ENCODE assay signal across 21 cellular contexts in genomic region chr4:8694651-8695151, GRCh38.
"Had no signal": no experiment of that assay in that cellular context is flagged by ENCODE, and none has a peak within 500 bp of the region (broad histone marks: within the 10 kb centered on the region; RNA-seq: fewer than 3 reads in every experiment).

No MANE protein-coding gene starts in this region.

- H3K36me3 Mint-ChIP-seq: immature natural killer cell; naive thymus-derived CD8-positive, alpha-beta T cell had no signal

- DNase-seq: activated CD8-positive, alpha-beta memory T cell treated with anti-CD3 and anti-CD28 coated beads for 24 hours; activated naive CD4-positive, alpha-beta T cell treated with anti-CD3 and anti-CD28 coated beads for 36 hours; activated naive CD8-positive, alpha-beta T cell treated with anti-CD3 and anti-CD28 coated beads, Interleukin-2, amount 50 U/mL, for 24 hours; aorta; brain microvascular endothelial cell; effector memory CD4-positive, alpha-beta T cell; esophagus squamous epithelium; immature natural killer cell; kidney glomerular epithelial cell; mesendoderm; naive thymus-derived CD8-positive, alpha-beta T cell; stimulated activated CD4-positive, alpha-beta T cell treated with anti-CD3 and anti-CD28 coated beads, Interleukin-12 subunit alpha, Interleukin-12 subunit beta, amount 100 ng/mL, for 4 hours; stimulated activated CD4-positive, alpha-beta T cell treated with anti-CD3 and anti-CD28 coated beads, Interleukin-1b, Interleukin-23, amount 100 ng/mL, for 48 hours; stimulated activated CD8-positive, alpha-beta memory T cell treated with anti-CD3 and anti-CD28 coated beads, Interleukin-4, amount 100 ng/mL, for 48 hours; stimulated activated naive CD4-positive, alpha-beta T cell; T1000; thyroid gland had no signal

- H3K9me3 Mint-ChIP-seq: activated naive CD4-positive, alpha-beta T cell treated with anti-CD3 and anti-CD28 coated beads for 36 hours; immature natural killer cell had no signal

- H3K27me3 ChIP-seq: thyroid gland, vagina had no signal

- H3K4me3 Mint-ChIP-seq: activated naive CD4-positive, alpha-beta T cell treated with anti-CD3 and anti-CD28 coated beads for 36 hours; activated naive CD8-positive, alpha-beta T cell treated with anti-CD3 and anti-CD28 coated beads, Interleukin-2, amount 50 U/mL, for 24 hours; activated T-helper 17 cell treated with anti-CD3 and anti-CD28 coated beads, Interleukin-2, amount 50 U/mL, for 72 hours; immature natural killer cell; naive thymus-derived CD8-positive, alpha-beta T cell had no signal

- H3K4me3 ChIP-seq: esophagus squamous epithelium, thyroid gland, vagina had no signal

- ATAC-seq: activated CD4-positive, CD25-positive, alpha-beta regulatory T cell treated with anti-CD3 and anti-CD28 coated beads, Interleukin-2, amount 50 U/mL, for 24 hours; activated naive CD8-positive, alpha-beta T cell treated with anti-CD3 and anti-CD28 coated beads, Interleukin-2, amount 50 U/mL, for 24 hours; activated T-helper 17 cell treated with anti-CD3 and anti-CD28 coated beads, Interleukin-2, amount 50 U/mL, for 72 hours; naive thymus-derived CD8-positive, alpha-beta T cell had no signal

- H3K36me3 ChIP-seq: brain microvascular endothelial cell, esophagus squamous epithelium, thyroid gland, vagina had no signal

- H3K27ac Mint-ChIP-seq: activated naive CD4-positive, alpha-beta T cell treated with anti-CD3 and anti-CD28 coated beads for 36 hours; activated naive CD8-positive, alpha-beta T cell treated with anti-CD3 and anti-CD28 coated beads, Interleukin-2, amount 50 U/mL, for 24 hours; activated T-helper 17 cell treated with anti-CD3 and anti-CD28 coated beads, Interleukin-2, amount 50 U/mL, for 72 hours; immature natural killer cell; naive thymus-derived CD8-positive, alpha-beta T cell had no signal

- H3K27ac ChIP-seq: brain microvascular endothelial cell, esophagus squamous epithelium, parathyroid adenoma, thyroid gland, vagina had no signal

- H3K4me1 Mint-ChIP-seq: activated naive CD8-positive, alpha-beta T cell treated with anti-CD3 and anti-CD28 coated beads, Interleukin-2, amount 50 U/mL, for 24 hours; activated T-helper 17 cell treated with anti-CD3 and anti-CD28 coated beads, Interleukin-2, amount 50 U/mL, for 72 hours; immature natural killer cell; naive thymus-derived CD8-positive, alpha-beta T cell had no signal

- H3K9me3 ChIP-seq: thyroid gland, vagina had no signal

- H3K4me1 ChIP-seq: esophagus squamous epithelium, parathyroid adenoma, thyroid gland, vagina had no signal
